ENCODE assay signal across 7 cellular contexts in genomic region chr14:99562848-99563748, GRCh38. TPM values are rescaled to one million over a fixed set of nuclear protein-coding genes. Genes with fewer than 3 reads are reported as not detected.
DNase-seq lines count a peak whose midpoint lies in the region; ATAC-seq and TF ChIP-seq lines count a peak whose summit lies in the region.

No MANE protein-coding gene starts in this region.

- peak overlapping the region; percentile 95 for H3K27ac ChIP-seq in VCaP

- intact Hi-C loops in left ventricle myocardium superior (cut with micrococcal nuclease), result no loop called here

- H3K4me3 ChIP-seq in LNCaP clone FGC (ENCODE audit: low read depth, low read length) (peak overlapping the region; percentile 20; the same call in 1 of the 2 replicates), retinal pigment epithelial cell (ENCODE audit: low read length) (no peak overlapping the region)

- ATAC-seq in left ventricle myocardium superior (peak; percentile 79), GM21423 (IDR thresholded peaks at IDR 0.05; ENCODE audit: unreplicated experiment) (no peak)

- DNase-seq in LNCaP clone FGC (ENCODE audit: low read depth), result peak; percentile 88
- DNase-seq in left ventricle myocardium superior, result peak; percentile 89
- no peak for DNase-seq in retinal pigment epithelial cell (ENCODE audit: low read depth)
- no peak for DNase-seq in GM03348 (ENCODE audit: low spot score)
- no peak for DNase-seq in NCI-H2107 treated with DMSO at 0.1 percent for 48 hours (lab: John Stamatoyannopoulos, UW; ENCODE audit: unreplicated experiment)

- peak; percentile 89 for TF ChIP-seq CTCF in LNCaP clone FGC (IDR thresholded peaks at IDR 0.05; ENCODE audit: control insufficient read depth, extremely low read depth, insufficient read depth)
- peak; percentile 83 for TF ChIP-seq CTCF in VCaP (conservative IDR thresholded peaks at IDR 0.05)
- peak; percentile 70 for TF ChIP-seq CTCF in retinal pigment epithelial cell (conservative IDR thresholded peaks at IDR 0.05; ENCODE audit: low read depth, low read length)

RNA-seq across cellular contexts. Expression of gene CCDC85C, which starts 40.9 kb away (rescaled TPM):
- total RNA-seq in left ventricle myocardium superior, result 49.3 TPM

Comparison
In these comparisons a context has a peak if more than half of its experiments do, and no peak if none do; other contexts are left out.
1. DNase-seq: peak in LNCaP clone FGC (single experiment) and left ventricle myocardium superior (single experiment); none in retinal pigment epithelial cell (single experiment), GM03348 (single experiment) and NCI-H2107 treated with DMSO at 0.1 percent for 48 hours (single experiment).
2. Peak in every context shown above with its lines, with median percentiles within 50 percentile points of each other: CTCF ChIP-seq.